ENCODE assay signal across 20 cellular contexts in the genomic region with DNA sequence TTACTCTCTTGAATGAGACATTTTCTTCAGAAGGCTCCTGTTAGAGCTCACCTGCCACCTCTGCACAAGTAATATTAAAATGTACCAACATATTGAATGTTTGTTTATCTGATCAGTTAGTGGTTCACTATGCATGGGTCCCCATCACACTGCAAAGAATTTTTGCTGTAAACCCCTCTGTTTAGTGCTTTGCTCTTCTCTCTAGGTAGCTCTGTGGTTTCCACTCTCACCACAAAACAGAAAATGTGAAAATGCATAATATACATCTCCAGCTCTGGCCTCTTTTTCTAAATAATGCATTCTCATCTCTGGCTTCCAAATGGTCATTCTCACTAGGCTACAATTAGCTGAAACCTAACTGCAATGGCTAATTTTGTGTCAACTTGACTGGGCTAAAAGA.
A peak's percentile ranks its signal among the peaks of the same experiment; 100 is the strongest.
DNase-seq lines count a peak whose midpoint lies in the region; ATAC-seq lines count a peak whose summit lies in the region.
"Had no signal": no experiment of that assay in that cellular context is flagged by ENCODE, and none has a peak within 500 bp of the region (broad histone marks: within the 10 kb centered on the region; RNA-seq: fewer than 3 reads in every experiment).

No MANE protein-coding gene starts in this region.

- no peaks in the 10 kb centered on the region for H3K9me3 ChIP-seq in CD4-positive, alpha-beta memory T cell (ENCODE audit: control insufficient read depth in 1 of 2, low read length in 2 of 2)
- H3K9me3 ChIP-seq in T-helper 17 cell (ENCODE audit: control insufficient read depth, low read length, poor library complexity, severe bottlenecking) (no peaks in the 10 kb centered on the region), trophoblast cell (ENCODE audit: insufficient read depth, low read depth, low read length) (no peaks in the 10 kb centered on the region)
- H3K9me3 ChIP-seq: MG63 had no signal

- peak; percentile 24 for DNase-seq in activated CD4-positive, alpha-beta T cell treated with anti-CD3 and anti-CD28 coated beads, Interleukin-2, amount 10 ng/mL, durations not matched to agents 7 days and 5 days
- DNase-seq in activated CD4-positive, alpha-beta T cell treated with anti-CD3 and anti-CD28 coated beads for 1 hour, result no peak
- peak in 2 of 5 donors; percentile 16 to 19 for DNase-seq in CD4-positive, alpha-beta memory T cell
- DNase-seq in T-helper 17 cell, result no peak
- peak in 3 of 10 donors; percentile 26 to 40 (median 31) for DNase-seq in naive thymus-derived CD8-positive, alpha-beta T cell
- DNase-seq in activated CD8-positive, alpha-beta memory T cell treated with anti-CD3 and anti-CD28 coated beads, Interleukin-2, amount 50 U/mL, for 4 hours, result no peak
- no peak for DNase-seq in trophoblast cell
- DNase-seq: C1 segment of cervical spinal cord, DMS79 treated with DMSO at 0.1 percent for 48 hours, GF-D8, GM23248, KBM-7, MG63, NCI-H1092 treated with DMSO at 0.1 percent for 48 hours, NCI-H1694, NCI-H446 treated with DMSO at 0.1 percent for 48 hours, NCI-H748 treated with DMSO at 0.1 percent for 48 hours, PC-9 had no signal

- H3K79me1 ChIP-seq in trophoblast cell (ENCODE audit: low read length), result no peaks in the 10 kb centered on the region

- H3K4me2 ChIP-seq in trophoblast cell (ENCODE audit: low read length), result no peak overlapping the region
- H3K4me2 ChIP-seq: PC-9 had no signal

- no peak overlapping the region for H3K23ac ChIP-seq in trophoblast cell (ENCODE audit: low read length)

- no peak overlapping the region for H4K8ac ChIP-seq in trophoblast cell (ENCODE audit: low read depth, low read length)

- POLR2A ChIA-PET in activated CD4-positive, alpha-beta T cell treated with anti-CD3 and anti-CD28 coated beads, Interleukin-2, amount 10 ng/mL, durations not matched to agents 7 days and 5 days (lab: Charles Lee), result no interaction called here
- POLR2A ChIA-PET in CD4-positive, alpha-beta memory T cell (lab: Charles Lee; ENCODE audit: partially characterized antibody), result interaction anchor here (0.5 to 7.1 kb wide), 2 partner anchors 7 to 450 kb away, joined by 3 to 79 read pairs; no protein-coding TSS in a partner anchor
- POLR2A ChIA-PET in naive thymus-derived CD8-positive, alpha-beta T cell (lab: Charles Lee), result no interaction called here

- peaks cover 72% of the 10 kb centered on the region for H3K4me1 ChIP-seq in CD4-positive, alpha-beta memory T cell (ENCODE audit: insufficient read depth, low read length)
- H3K4me1 ChIP-seq in trophoblast cell (ENCODE audit: control insufficient read depth in 1 of 2, insufficient read depth in 2 of 2, low read length in 2 of 2), result no peaks in the 10 kb centered on the region

- no peak overlapping the region for H4K12ac ChIP-seq in trophoblast cell (ENCODE audit: low read depth, low read length)

- H3K4ac ChIP-seq in trophoblast cell (ENCODE audit: low read depth, low read length), result no peak overlapping the region

- ATAC-seq in T-helper 17 cell (peak; percentile 68), esophagus mucosa (no peak)
- peak; percentile 54 to 67 for ATAC-seq in naive thymus-derived CD8-positive, alpha-beta T cell

- no peak overlapping the region for H3K14ac ChIP-seq in trophoblast cell (ENCODE audit: low read length)

- H3K27ac ChIP-seq in CD4-positive, alpha-beta memory T cell (ENCODE audit: low read depth, low read length), result no peak overlapping the region
- no peak overlapping the region for H3K27ac ChIP-seq in trophoblast cell (ENCODE audit: low read depth, low read length)
- H3K27ac ChIP-seq: GM23248, HL-60, PC-9 had no signal

- H2AK5ac ChIP-seq in trophoblast cell (ENCODE audit: low read length), result no peak overlapping the region

- no peak overlapping the region for H3K9ac ChIP-seq in trophoblast cell (ENCODE audit: low read length)
- H3K9ac ChIP-seq: GM23248 had no signal

- no peak overlapping the region for H2AFZ ChIP-seq in trophoblast cell (ENCODE audit: insufficient read depth, low read length, poor library complexity)
- H2AFZ ChIP-seq: GM23248, PC-9 had no signal

- CTCF ChIA-PET in activated CD4-positive, alpha-beta T cell treated with anti-CD3 and anti-CD28 coated beads, Interleukin-2, amount 10 ng/mL, durations not matched to agents 7 days and 5 days (lab: Charles Lee), result interaction anchor here (1.0 to 1.7 kb wide), 3 partner anchors 11 to 52 kb away, joined by 3 to 7 read pairs (median 4); no protein-coding TSS in a partner anchor
- CTCF ChIA-PET in CD4-positive, alpha-beta memory T cell (lab: Charles Lee; ENCODE audit: partially characterized antibody), result interaction anchor here (2.0 to 8.3 kb wide), 3 partner anchors 9 to 52 kb away, joined by 8 to 59 read pairs (median 15); no protein-coding TSS in a partner anchor

- no peak overlapping the region for H2BK5ac ChIP-seq in trophoblast cell (ENCODE audit: low read depth, low read length, poor library complexity)

- H3K79me2 ChIP-seq in trophoblast cell (ENCODE audit: control insufficient read depth, insufficient read depth, low read length, poor library complexity), result no peaks in the 10 kb centered on the region

- no peak overlapping the region for H3K18ac ChIP-seq in trophoblast cell (ENCODE audit: low read length)

- no peak overlapping the region for H2BK12ac ChIP-seq in trophoblast cell (ENCODE audit: low read length)

- no peak overlapping the region for H4K91ac ChIP-seq in trophoblast cell (ENCODE audit: low read depth, low read length)

- no peaks in the 10 kb centered on the region for H3K9me3 Mint-ChIP-seq in activated CD4-positive, alpha-beta T cell treated with anti-CD3 and anti-CD28 coated beads, Interleukin-2, amount 10 ng/mL, durations not matched to agents 7 days and 5 days
- peaks cover 0 to 2% (median 0%) of the 10 kb centered on the region in 8 donors for H3K9me3 Mint-ChIP-seq in CD4-positive, alpha-beta memory T cell
- H3K9me3 Mint-ChIP-seq in naive thymus-derived CD8-positive, alpha-beta T cell, result no peaks in the 10 kb centered on the region

- peaks cover 64% of the 10 kb centered on the region for H3K4me1 Mint-ChIP-seq in activated CD4-positive, alpha-beta T cell treated with anti-CD3 and anti-CD28 coated beads, Interleukin-2, amount 10 ng/mL, durations not matched to agents 7 days and 5 days
- peaks cover 46 to 77% (median 66%) of the 10 kb centered on the region in 4 donors for H3K4me1 Mint-ChIP-seq in CD4-positive, alpha-beta memory T cell
- H3K4me1 Mint-ChIP-seq in T-helper 17 cell, result peaks cover 53% of the 10 kb centered on the region
- H3K4me1 Mint-ChIP-seq in naive thymus-derived CD8-positive, alpha-beta T cell, result peaks cover 37 to 78% (median 68%) of the 10 kb centered on the region in 4 donors

- H3K27me3 ChIP-seq in CD4-positive, alpha-beta memory T cell (ENCODE audit: insufficient read depth, low read length), result no peaks in the 10 kb centered on the region
- H3K27me3 ChIP-seq in trophoblast cell (ENCODE audit: insufficient read depth, low read length), result peaks cover 2% of the 10 kb centered on the region
- H3K27me3 ChIP-seq: MG63 had no signal

- intact Hi-C loops in CD4-positive, alpha-beta memory T cell (cut with micrococcal nuclease), result no loop called here

- peaks cover 6% of the 10 kb centered on the region for H3K27me3 Mint-ChIP-seq in activated CD4-positive, alpha-beta T cell treated with anti-CD3 and anti-CD28 coated beads, Interleukin-2, amount 10 ng/mL, durations not matched to agents 7 days and 5 days
- peaks cover 0 to 1% of the 10 kb centered on the region in 2 donors for H3K27me3 Mint-ChIP-seq in CD4-positive, alpha-beta memory T cell
- H3K27me3 Mint-ChIP-seq in T-helper 17 cell, result peaks cover 6% of the 10 kb centered on the region
- H3K27me3 Mint-ChIP-seq in naive thymus-derived CD8-positive, alpha-beta T cell, result no peaks in the 10 kb centered on the region

- peak overlapping the region; percentile 86 for H3K27ac Mint-ChIP-seq in activated CD4-positive, alpha-beta T cell treated with anti-CD3 and anti-CD28 coated beads, Interleukin-2, amount 10 ng/mL, durations not matched to agents 7 days and 5 days
- H3K27ac Mint-ChIP-seq in CD4-positive, alpha-beta memory T cell, result peak overlapping the region in 5 of 7 donors; percentile 26 to 70 (median 53)
- H3K27ac Mint-ChIP-seq in T-helper 17 cell, result peak overlapping the region; percentile 6
- peak overlapping the region in 7 of 10 donors; percentile 6 to 74 (median 65) for H3K27ac Mint-ChIP-seq in naive thymus-derived CD8-positive, alpha-beta T cell

- H3K4me3 Mint-ChIP-seq in activated CD4-positive, alpha-beta T cell treated with anti-CD3 and anti-CD28 coated beads, Interleukin-2, amount 10 ng/mL, durations not matched to agents 7 days and 5 days, result peak overlapping the region; percentile 23
- H3K4me3 Mint-ChIP-seq in CD4-positive, alpha-beta memory T cell, result peak overlapping the region in 6 of 8 donors; percentile 30 to 75 (median 54)
- peak overlapping the region; percentile 51 for H3K4me3 Mint-ChIP-seq in T-helper 17 cell
- peak overlapping the region in 9 of 10 donors; percentile 17 to 77 (median 56) for H3K4me3 Mint-ChIP-seq in naive thymus-derived CD8-positive, alpha-beta T cell

- H2BK120ac ChIP-seq in trophoblast cell (ENCODE audit: insufficient read depth, low read length, poor library complexity), result no peak overlapping the region

- H3K36me3 Mint-ChIP-seq in activated CD4-positive, alpha-beta T cell treated with anti-CD3 and anti-CD28 coated beads, Interleukin-2, amount 10 ng/mL, durations not matched to agents 7 days and 5 days (ENCODE audit: low read depth), result peaks cover 2% of the 10 kb centered on the region
- H3K36me3 Mint-ChIP-seq in CD4-positive, alpha-beta memory T cell, result no peaks in the 10 kb centered on the region
- H3K36me3 Mint-ChIP-seq in T-helper 17 cell (ENCODE audit: low read depth), result no peaks in the 10 kb centered on the region
- H3K36me3 Mint-ChIP-seq in naive thymus-derived CD8-positive, alpha-beta T cell, result no peaks in the 10 kb centered on the region

- no peak overlapping the region for H3K4me3 ChIP-seq in CD4-positive, alpha-beta memory T cell (ENCODE audit: low read length in 2 of 2)
- no peak overlapping the region for H3K4me3 ChIP-seq in trophoblast cell (ENCODE audit: low read depth, low read length)
- H3K4me3 ChIP-seq: GM23248, MG63, PC-9 had no signal

- H3K36me3 ChIP-seq in CD4-positive, alpha-beta memory T cell (ENCODE audit: insufficient read depth, low read length), result no peaks in the 10 kb centered on the region
- H3K36me3 ChIP-seq in trophoblast cell (ENCODE audit: control insufficient read depth in 1 of 2, insufficient read depth in 2 of 2, low read length in 2 of 2), result no peaks in the 10 kb centered on the region
- H3K36me3 ChIP-seq: MG63 had no signal

Comparison
In these comparisons a context has a peak if more than half of its experiments do, and no peak if none do; other contexts are left out.
1. H3K27ac Mint-ChIP-seq: peak in every context shown above with its lines; median percentile 86 in activated CD4-positive, alpha-beta T cell treated with anti-CD3 and anti-CD28 coated beads, Interleukin-2, amount 10 ng/mL, durations not matched to agents 7 days and 5 days; 65 in naive thymus-derived CD8-positive, alpha-beta T cell; 53 in CD4-positive, alpha-beta memory T cell; 6 in T-helper 17 cell.